In genomic region chr10:27319752-27320561, GRCh38 we compare ENCODE assay signal across 9 cellular contexts.
A peak's percentile ranks its signal among the peaks of the same experiment; 100 is the strongest.
DNase-seq lines count a peak whose midpoint lies in the region; ATAC-seq and TF ChIP-seq lines count a peak whose summit lies in the region.
"Had no signal": no experiment of that assay in that cellular context is flagged by ENCODE, and none has a peak within 500 bp of the region (broad histone marks: within the 10 kb centered on the region; RNA-seq: fewer than 3 reads in every experiment).

No MANE protein-coding gene starts in this region.

- H3K4me3 ChIP-seq in NB4 (ENCODE audit: low read depth, low read length) = peak overlapping the region; percentile 32
- H3K4me3 ChIP-seq in hepatocyte = peak overlapping the region; percentile 34
- peak overlapping the region; percentile 31 for H3K4me3 ChIP-seq in skeletal muscle satellite cell (ENCODE audit: low read length)

- TF ChIP-seq CTCF in NB4 (IDR thresholded peaks at IDR 0.05; ENCODE audit: low read depth, low read length) (no peak), hepatocyte (IDR thresholded peaks at IDR 0.05; ENCODE audit: poor library complexity) (no peak)

- H3K9me3 ChIP-seq in hepatocyte (ENCODE audit: low read depth) = no peaks in the 10 kb centered on the region
- H3K9me3 ChIP-seq in skeletal muscle satellite cell (replicated peaks; ENCODE audit: low read length) = no peaks in the 10 kb centered on the region

- H3K9me2 ChIP-seq in hepatocyte (replicated peaks; ENCODE audit: insufficient read depth) = no peaks in the 10 kb centered on the region

- no peaks in the 10 kb centered on the region for H4K20me1 ChIP-seq in hepatocyte (ENCODE audit: insufficient read depth, poor library complexity, severe bottlenecking)

- H3K4me2 ChIP-seq in hepatocyte (peak overlapping the region; percentile 88), skeletal muscle satellite cell (ENCODE audit: low read length) (peak overlapping the region; percentile 42)
- H3K4me2 ChIP-seq: KMS-11 had no signal

- peak overlapping the region; percentile 26 for H3K27ac ChIP-seq in adipose tissue (ENCODE audit: low read depth, low read length)
- H3K27ac ChIP-seq in hepatocyte = peak overlapping the region; percentile 35
- H3K27ac ChIP-seq: KMS-11 had no signal

- TF ChIP-seq POLR2A in NB4 (IDR thresholded peaks at IDR 0.05; ENCODE audit: extremely low read depth, insufficient read length) = no peak

- H2AFZ ChIP-seq in hepatocyte = peak overlapping the region; percentile 86

- H3K79me2 ChIP-seq in hepatocyte = no peaks in the 10 kb centered on the region

- H3K36me3 ChIP-seq in hepatocyte (replicated peaks; ENCODE audit: insufficient read depth, low read depth) = no peaks in the 10 kb centered on the region
- no peaks in the 10 kb centered on the region for H3K36me3 ChIP-seq in skeletal muscle satellite cell (ENCODE audit: insufficient read depth, low read length)

- H3K4me1 ChIP-seq in hepatocyte (ENCODE audit: insufficient read depth) (no peaks in the 10 kb centered on the region), skeletal muscle satellite cell (ENCODE audit: control insufficient read depth, insufficient read depth, low read length) (peaks cover 2% of the 10 kb centered on the region)

- DNase-seq in D341Med (ENCODE audit: low spot score) (peak; percentile 41), NB4 (ENCODE audit: low read depth) (peak; percentile 87), hepatocyte (ENCODE audit: low spot score) (peak; percentile 59), NCI-H226 (no peak)

- ATAC-seq in GM21360 (IDR thresholded peaks at IDR 0.05; ENCODE audit: unreplicated experiment) = peak; percentile 69
- no peak for ATAC-seq in HG02970 (IDR thresholded peaks at IDR 0.05; ENCODE audit: low FRiP score, unreplicated experiment)

- H3K9ac ChIP-seq in skeletal muscle satellite cell (ENCODE audit: low read depth, low read length) = no peak overlapping the region
- H3K9ac ChIP-seq: KMS-11 had no signal

- H3K27me3 ChIP-seq in hepatocyte = no peaks in the 10 kb centered on the region
- H3K27me3 ChIP-seq in skeletal muscle satellite cell (ENCODE audit: control insufficient read depth, insufficient read depth, low read length) = peaks cover 6% of the 10 kb centered on the region

- 21 to 33% (median 26%) methylated on average over 48 of the region's 48 CpGs for WGBS in adipose tissue, 3 donors
- WGBS in hepatocyte (ENCODE audit: low lambda C conversion rate, missing lambda C conversion rate) = 28% methylated on average over 43 of the region's 48 CpGs
